Comparison of ENCODE assay signal across 20 cellular contexts in genomic region chr3:11755276-11755675, GRCh38.
"Had no signal": no experiment of that assay in that cellular context is flagged by ENCODE, and none has a peak within 500 bp of the region (broad histone marks: within the 10 kb centered on the region; RNA-seq: fewer than 3 reads in every experiment).

No MANE protein-coding gene starts in this region.

- H3K4me3 Mint-ChIP-seq: activated B cell treated with CpG ODN at 0.5 μM for 24 hours; activated CD4-positive, alpha-beta T cell treated with anti-CD3 and anti-CD28 coated beads for 36 hours; activated naive CD8-positive, alpha-beta T cell; activated T-cell treated with anti-CD3 and anti-CD28 coated beads, Interleukin-2, amount 50 U/mL, for 24 hours; nephron; stimulated activated effector memory CD8-positive, alpha-beta T cell treated with anti-CD3 and anti-CD28 coated beads, Interleukin-12 subunit alpha, Interleukin-12 subunit beta, amount 100 ng/mL, for 72 hours; stimulated activated naive CD8-positive, alpha-beta T cell treated with anti-CD3 and anti-CD28 coated beads, Interleukin-15, amount 100 ng/mL, for 72 hours had no signal

- H3K36me3 Mint-ChIP-seq: stimulated activated effector memory CD8-positive, alpha-beta T cell treated with anti-CD3 and anti-CD28 coated beads, Interleukin-12 subunit alpha, Interleukin-12 subunit beta, amount 100 ng/mL, for 72 hours had no signal

- DNase-seq: activated B cell treated with CpG ODN at 0.5 μM for 24 hours; activated CD4-positive, alpha-beta T cell treated with anti-CD3 and anti-CD28 coated beads for 36 hours; activated CD4-positive, alpha-beta T cell treated with anti-CD3 and anti-CD28 coated beads, Interleukin-2, amount 50 U/mL, for 4 hours; activated CD8-positive, alpha-beta memory T cell treated with anti-CD3 and anti-CD28 coated beads for 24 hours; activated CD8-positive, alpha-beta memory T cell treated with anti-CD3 and anti-CD28 coated beads, Interleukin-2, amount 50 U/mL, for 4 hours; activated naive CD4-positive, alpha-beta T cell; activated T-cell treated with anti-CD3 and anti-CD28 coated beads, Interleukin-2, amount 50 U/mL, for 24 hours; amygdala; heart right ventricle; kidney; left lung; stimulated activated naive CD8-positive, alpha-beta T cell treated with anti-CD3 and anti-CD28 coated beads, Interleukin-15, amount 100 ng/mL, for 72 hours; T-helper 9 cell had no signal

- H3K27me3 Mint-ChIP-seq: activated CD4-positive, alpha-beta T cell treated with anti-CD3 and anti-CD28 coated beads for 36 hours; activated naive CD8-positive, alpha-beta T cell; activated T-cell treated with anti-CD3 and anti-CD28 coated beads, Interleukin-2, amount 50 U/mL, for 24 hours; stimulated activated naive CD8-positive, alpha-beta T cell treated with anti-CD3 and anti-CD28 coated beads, Interleukin-15, amount 100 ng/mL, for 72 hours had no signal

- H3K4me1 Mint-ChIP-seq: activated B cell treated with CpG ODN at 0.5 μM for 24 hours; activated CD4-positive, alpha-beta T cell treated with anti-CD3 and anti-CD28 coated beads for 36 hours; stimulated activated effector memory CD8-positive, alpha-beta T cell treated with anti-CD3 and anti-CD28 coated beads, Interleukin-12 subunit alpha, Interleukin-12 subunit beta, amount 100 ng/mL, for 72 hours; stimulated activated naive CD8-positive, alpha-beta T cell treated with anti-CD3 and anti-CD28 coated beads, Interleukin-15, amount 100 ng/mL, for 72 hours had no signal

- H3K27ac Mint-ChIP-seq: activated B cell treated with CpG ODN at 0.5 μM for 24 hours; activated CD4-positive, alpha-beta T cell treated with anti-CD3 and anti-CD28 coated beads for 36 hours; activated naive CD8-positive, alpha-beta T cell; activated T-cell treated with anti-CD3 and anti-CD28 coated beads, Interleukin-2, amount 50 U/mL, for 24 hours; activated T-helper 2 cell treated with anti-CD3 and anti-CD28 coated beads, Interferon-gamma antibody, Interleukin-2, Interleukin-4, amounts not matched to agents 10 μg/mL and 5 μg/mL and 100 μg/mL, durations not matched to agents 14 hours and 24 hours and 36 hours; stimulated activated effector memory CD8-positive, alpha-beta T cell treated with anti-CD3 and anti-CD28 coated beads, Interleukin-12 subunit alpha, Interleukin-12 subunit beta, amount 100 ng/mL, for 72 hours; stimulated activated naive CD8-positive, alpha-beta T cell treated with anti-CD3 and anti-CD28 coated beads, Interleukin-15, amount 100 ng/mL, for 72 hours had no signal

- H3K36me3 ChIP-seq: cardiac muscle cell, heart right ventricle, left lung had no signal

- H3K9me3 ChIP-seq: heart right ventricle, left lung, tibial nerve had no signal

- H3K4me1 ChIP-seq: heart right ventricle, left lung, tibial nerve had no signal

- H3K9me3 Mint-ChIP-seq: activated B cell treated with CpG ODN at 0.5 μM for 24 hours; activated T-cell treated with anti-CD3 and anti-CD28 coated beads, Interleukin-2, amount 50 U/mL, for 24 hours; activated T-helper 2 cell treated with anti-CD3 and anti-CD28 coated beads, Interferon-gamma antibody, Interleukin-2, Interleukin-4, amounts not matched to agents 10 μg/mL and 5 μg/mL and 100 μg/mL, durations not matched to agents 14 hours and 24 hours and 36 hours; nephron; stimulated activated effector memory CD8-positive, alpha-beta T cell treated with anti-CD3 and anti-CD28 coated beads, Interleukin-12 subunit alpha, Interleukin-12 subunit beta, amount 100 ng/mL, for 72 hours; stimulated activated naive CD8-positive, alpha-beta T cell treated with anti-CD3 and anti-CD28 coated beads, Interleukin-15, amount 100 ng/mL, for 72 hours had no signal

- H3K27ac ChIP-seq: cardiac muscle cell, heart right ventricle, left lung, tibial nerve had no signal

- ATAC-seq: activated CD4-positive, alpha-beta T cell treated with anti-CD3 and anti-CD28 coated beads for 36 hours; heart right ventricle; left lung; stimulated activated effector memory CD8-positive, alpha-beta T cell treated with anti-CD3 and anti-CD28 coated beads, Interleukin-12 subunit alpha, Interleukin-12 subunit beta, amount 100 ng/mL, for 72 hours; stimulated activated naive CD8-positive, alpha-beta T cell treated with anti-CD3 and anti-CD28 coated beads, Interleukin-15, amount 100 ng/mL, for 72 hours had no signal

- H3K4me3 ChIP-seq: cardiac muscle cell, heart right ventricle, left lung, lung, tibial nerve had no signal

- H3K27me3 ChIP-seq: cardiac muscle cell, heart right ventricle, left lung, tibial nerve had no signal
